1 cellular context compared by ENCODE assay signal in genomic region chr4:623914-624626, GRCh38.
TF ChIP-seq lines count a peak whose summit lies in the region.

No MANE protein-coding gene starts in this region.

TF ChIP-seq in HepG2, 621 proteins besides CTCF, POLR2A, EP300 and RAD21:
- TF ChIP-seq MNT (IDR thresholded peaks at IDR 0.05) (peak; percentile 72), SMAD1 (CRISPR knock-in tag; IDR thresholded peaks at IDR 0.05; ENCODE audit: borderline replicate concordance, low read depth) (no peak), ZBTB25 (CRISPR knock-in tag; IDR thresholded peaks at IDR 0.05) (no peak), GATAD2A (CRISPR knock-in tag; IDR thresholded peaks at IDR 0.05) (no peak), IRX3 (CRISPR knock-in tag; IDR thresholded peaks at IDR 0.05; ENCODE audit: borderline replicate concordance, low read depth) (no peak), TSC22D2 (CRISPR knock-in tag; IDR thresholded peaks at IDR 0.05; ENCODE audit: borderline replicate concordance) (no peak), ELF1 (CRISPR knock-in tag; IDR thresholded peaks at IDR 0.05) (no peak)
